In genomic region chr1:163195728-163196448, GRCh38 we compare ENCODE assay signal across 16 cellular contexts. TPM values are rescaled to one million over a fixed set of nuclear protein-coding genes. Genes with fewer than 3 reads are reported as not detected.
A peak's percentile ranks its signal among the peaks of the same experiment; 100 is the strongest.
DNase-seq lines count a peak whose midpoint lies in the region; ATAC-seq, FAIRE-seq and TF ChIP-seq lines count a peak whose summit lies in the region.
"Had no signal": no experiment of that assay in that cellular context is flagged by ENCODE, and none has a peak within 500 bp of the region (broad histone marks: within the 10 kb centered on the region; RNA-seq: fewer than 3 reads in every experiment).

No MANE protein-coding gene starts in this region.

- WGBS in aorta, 2 donors = 8 to 9% methylated on average over 5 of the region's 5 CpGs

- H3K4me1 ChIP-seq in cardiac muscle cell (ENCODE audit: low read depth) = peaks cover 49% of the 10 kb centered on the region
- H3K4me1 ChIP-seq in aorta (ENCODE audit: control insufficient read depth in 1 of 2, insufficient read depth in 2 of 2, low read length in 2 of 2) = peaks cover 2% of the 10 kb centered on the region in 2 donors

- H3K27ac ChIP-seq in cardiac muscle cell (peak overlapping the region; percentile 75), aorta (ENCODE audit: low read depth in 1 of 2, low read length in 2 of 2) (peak overlapping the region; percentile 51 to 82)
- H3K27ac ChIP-seq: PC-9 had no signal

- no peaks in the 10 kb centered on the region for H3K27me3 ChIP-seq in cardiac muscle cell
- H3K27me3 ChIP-seq in bronchial epithelial cell (ENCODE audit: control insufficient read depth, insufficient read depth, low read length) = no peaks in the 10 kb centered on the region
- H3K27me3 ChIP-seq in aorta (ENCODE audit: control insufficient read depth in 1 of 2, insufficient read depth in 2 of 2, low read length in 1 of 2) = no peaks in the 10 kb centered on the region

- ATAC-seq in Right ventricle myocardium inferior (no peak), aorta (ENCODE audit: low FRiP score) (no peak), GM21619 (IDR thresholded peaks at IDR 0.05; ENCODE audit: unreplicated experiment) (no peak)
- ATAC-seq: activated CD8-positive, alpha-beta T cell treated with anti-CD3 and anti-CD28 coated beads for 36 hours had no signal

- no peak for TF ChIP-seq CTCF in cardiac muscle cell (IDR thresholded peaks at IDR 0.05; ENCODE audit: low read depth, low read length)
- TF ChIP-seq CTCF in bronchial epithelial cell (IDR thresholded peaks at IDR 0.05; ENCODE audit: insufficient read depth, low read length, severe bottlenecking) = no peak

- no peaks in the 10 kb centered on the region for H3K36me3 ChIP-seq in cardiac muscle cell
- H3K36me3 ChIP-seq in bronchial epithelial cell (ENCODE audit: control insufficient read depth, insufficient read depth, low read length) = no peaks in the 10 kb centered on the region
- no peaks in the 10 kb centered on the region for H3K36me3 ChIP-seq in aorta (ENCODE audit: control insufficient read depth in 1 of 2, insufficient read depth in 2 of 2, low read length in 1 of 2)

- no peak for FAIRE-seq in bronchial epithelial cell (lab: Jason Lieb, UNC)

- intact Hi-C loops in Right ventricle myocardium inferior (cut with DNase I) (loop anchor here (5.0 kb wide), 1 partner anchor 106 kb away; no protein-coding TSS in a partner anchor), aorta (cut with DNase I) (loop anchor here in 1 of 2 donors (5.0 kb wide), 1 partner anchor 106 kb away; no protein-coding TSS in a partner anchor)

- no peak overlapping the region for H3K4me3 ChIP-seq in cardiac muscle cell
- H3K4me3 ChIP-seq in bronchial epithelial cell (ENCODE audit: low read depth, low read length) = no peak overlapping the region
- peak overlapping the region; percentile 18 to 42 for H3K4me3 ChIP-seq in aorta (ENCODE audit: low read length in 2 of 2)
- H3K4me3 ChIP-seq: PC-9 had no signal

- DNase-seq in cardiac muscle cell (ENCODE audit: low read depth in 1 of 2, low spot score in 1 of 2) = peak in 1 of 2 donors; percentile 78
- no peak for DNase-seq in Right ventricle myocardium inferior (ENCODE audit: missing footprints)
- peak; percentile 18 for DNase-seq in bronchial epithelial cell (ENCODE audit: low read depth)
- peak; percentile 23 for DNase-seq in iPS-NIHi7 (ENCODE audit: extremely low spot score)
- DNase-seq in aorta = no peak
- DNase-seq in stimulated activated CD4-positive, alpha-beta T cell treated with anti-CD3 and anti-CD28 coated beads, Interleukin-12 subunit alpha, Interleukin-12 subunit beta, amount 100 ng/mL, for 4 hours = no peak
- DNase-seq in H4 (ENCODE audit: low spot score) = no peak
- DNase-seq: ACHN; activated CD8-positive, alpha-beta T cell treated with anti-CD3 and anti-CD28 coated beads for 36 hours; activated gamma-delta T cell; cortex of kidney; DMS153; NCI-H2171; PC-9; stimulated activated CD8-positive, alpha-beta memory T cell treated with anti-CD3 and anti-CD28 coated beads, Interleukin-4, amount 100 ng/mL, for 48 hours had no signal

- H3K9me3 ChIP-seq in cardiac muscle cell (ENCODE audit: low read depth) = no peaks in the 10 kb centered on the region
- H3K9me3 ChIP-seq in aorta (ENCODE audit: control insufficient read depth, low read length) = no peaks in the 10 kb centered on the region

RNA-seq across cellular contexts. Expression of gene RGS5, which starts 6.8 kb away (rescaled TPM):
- 245 and 361 TPM in 2 replicates for total RNA-seq in cardiac muscle cell
- polyA plus RNA-seq in cardiac muscle cell = 178 and 224 TPM in 2 replicates
- total RNA-seq in Right ventricle myocardium inferior = 246 TPM
- total RNA-seq in bronchial epithelial cell = 3.9 and 6.0 TPM in 2 replicates
- total RNA-seq in aorta = 1,000 to 10,000 TPM; 1,469 to 2,702 TPM
- polyA plus RNA-seq in aorta = 1,000 to 10,000 TPM in 1 of 2 donors, 100 to 1,000 TPM in 1; 983 to 1,112 TPM
- total RNA-seq in H4 (2014; rRNA removed; shearing (Covaris generic)) = 0.68 TPM in 1 of 2 replicates, not detected in the other

Comparison
In these comparisons a context has a peak if more than half of its experiments do, and no peak if none do; other contexts are left out.
1. DNase-seq: peak in bronchial epithelial cell (single experiment) and iPS-NIHi7 (single experiment); none in Right ventricle myocardium inferior (single experiment), aorta (0 of 2), stimulated activated CD4-positive, alpha-beta T cell treated with anti-CD3 and anti-CD28 coated beads, Interleukin-12 subunit alpha, Interleukin-12 subunit beta, amount 100 ng/mL, for 4 hours (single experiment) and H4 (single experiment).
2. H3K4me3 ChIP-seq: peak in aorta (2 of 2); none in cardiac muscle cell (single experiment) and bronchial epithelial cell (single experiment).
3. RNA of gene RGS5, which starts 6.8 kb away (total RNA-seq): 1,469 to 2,702 TPM in aorta, 246 TPM in Right ventricle myocardium inferior (single experiment) and 245 to 361 TPM in cardiac muscle cell; 3.9 to 6.0 TPM in bronchial epithelial cell and 0.68 TPM in H4; every median in the first group is over 10 times any median in the second.